ENCODE assay signal across 29 cellular contexts in genomic region chr9:38287420-38287985, GRCh38.
DNase-seq lines count a peak whose midpoint lies in the region; ATAC-seq lines count a peak whose summit lies in the region.
"Had no signal": no experiment of that assay in that cellular context is flagged by ENCODE, and none has a peak within 500 bp of the region (broad histone marks: within the 10 kb centered on the region; RNA-seq: fewer than 3 reads in every experiment).

No MANE protein-coding gene starts in this region.

- no peak overlapping the region for H3K4me3 Mint-ChIP-seq in activated T-helper 17 cell treated with anti-CD3 and anti-CD28 coated beads, Interleukin-2, amount 50 U/mL, for 72 hours
- H3K4me3 Mint-ChIP-seq: activated naive CD4-positive, alpha-beta T cell treated with anti-CD3 and anti-CD28 coated beads, Interleukin-2, amount 10 ng/mL, durations not matched to agents 7 days and 5 days; B cell; endodermal cell; natural killer cell treated with Interleukin-12 subunit alpha and Interleukin-12 subunit beta and Interleukin-15 and Interleukin-18, amount 100 ng/mL, for 72 hours had no signal

- H3K36me3 Mint-ChIP-seq in activated T-helper 17 cell treated with anti-CD3 and anti-CD28 coated beads, Interleukin-2, amount 50 U/mL, for 72 hours (ENCODE audit: low read depth), result no peaks in the 10 kb centered on the region
- H3K36me3 Mint-ChIP-seq: activated naive CD4-positive, alpha-beta T cell treated with anti-CD3 and anti-CD28 coated beads, Interleukin-2, amount 10 ng/mL, durations not matched to agents 7 days and 5 days; CD8-positive, alpha-beta memory T cell; natural killer cell treated with Interleukin-12 subunit alpha and Interleukin-12 subunit beta and Interleukin-15 and Interleukin-18, amount 100 ng/mL, for 72 hours had no signal

- H3K4me1 Mint-ChIP-seq in activated T-helper 17 cell treated with anti-CD3 and anti-CD28 coated beads, Interleukin-2, amount 50 U/mL, for 72 hours, result no peaks in the 10 kb centered on the region
- H3K4me1 Mint-ChIP-seq: activated naive CD4-positive, alpha-beta T cell treated with anti-CD3 and anti-CD28 coated beads, Interleukin-2, amount 10 ng/mL, durations not matched to agents 7 days and 5 days; B cell; CD8-positive, alpha-beta memory T cell had no signal

- no peaks in the 10 kb centered on the region for H3K27me3 Mint-ChIP-seq in activated T-helper 17 cell treated with anti-CD3 and anti-CD28 coated beads, Interleukin-2, amount 50 U/mL, for 72 hours
- H3K27me3 Mint-ChIP-seq: natural killer cell treated with Interleukin-12 subunit alpha and Interleukin-12 subunit beta and Interleukin-15 and Interleukin-18, amount 100 ng/mL, for 72 hours had no signal

- H3K27ac Mint-ChIP-seq in activated T-helper 17 cell treated with anti-CD3 and anti-CD28 coated beads, Interleukin-2, amount 50 U/mL, for 72 hours, result no peak overlapping the region
- H3K27ac Mint-ChIP-seq: activated naive CD4-positive, alpha-beta T cell treated with anti-CD3 and anti-CD28 coated beads, Interleukin-2, amount 10 ng/mL, durations not matched to agents 7 days and 5 days; B cell; CD8-positive, alpha-beta memory T cell; endodermal cell; natural killer cell treated with Interleukin-12 subunit alpha and Interleukin-12 subunit beta and Interleukin-15 and Interleukin-18, amount 100 ng/mL, for 72 hours had no signal

- in situ Hi-C loops in ACHN (cut with HindIII; ENCODE audit: low pct_ligation_motif_present, low pct_unique_long_range_greater_than_20kb, low sequenced_read_pairs), result no loop called here

- no peaks in the 10 kb centered on the region for H3K9me3 Mint-ChIP-seq in activated T-helper 17 cell treated with anti-CD3 and anti-CD28 coated beads, Interleukin-2, amount 50 U/mL, for 72 hours
- H3K9me3 Mint-ChIP-seq: activated naive CD4-positive, alpha-beta T cell treated with anti-CD3 and anti-CD28 coated beads, Interleukin-2, amount 10 ng/mL, durations not matched to agents 7 days and 5 days; CD8-positive, alpha-beta memory T cell; natural killer cell treated with Interleukin-12 subunit alpha and Interleukin-12 subunit beta and Interleukin-15 and Interleukin-18, amount 100 ng/mL, for 72 hours had no signal

- DNase-seq in ACHN (peak; percentile 1), islet precursor cell (peak; percentile 66), COR-L47 (lab: John Stamatoyannopoulos, UW) (no peak), NCI-H1930 (lab: John Stamatoyannopoulos, UW) (no peak), GM03348 (ENCODE audit: low spot score) (no peak)
- DNase-seq: activated CD4-positive, alpha-beta T cell treated with anti-CD3 and anti-CD28 coated beads, Interleukin-2, amount 50 U/mL, for 4 hours; activated CD4-positive, CD25-positive, alpha-beta regulatory T cell; activated CD8-positive, alpha-beta memory T cell treated with anti-CD3 and anti-CD28 coated beads, Interleukin-2, amount 50 U/mL, for 48 hours; activated naive CD4-positive, alpha-beta T cell treated with anti-CD3 and anti-CD28 coated beads, Interleukin-2, amount 10 ng/mL, durations not matched to agents 7 days and 5 days; adrenal gland; CD8-positive, alpha-beta memory T cell; dermis blood vessel endothelial cell; DMS153; endodermal cell; H7; KG1; mucosa of descending colon; NCI-H1417 treated with DMSO at 0.1 percent for 48 hours; NCI-H2081 treated with DMSO at 0.1 percent for 48 hours; NCI-H774; occipital lobe; psoas muscle; stimulated activated CD4-positive, alpha-beta T cell treated with anti-CD3 and anti-CD28 coated beads, Interleukin-4, amount 100 ng/mL, for 1 hour; transverse colon had no signal

- ATAC-seq in GM18868 (IDR thresholded peaks at IDR 0.05; ENCODE audit: unreplicated experiment), result peak; percentile 71
- ATAC-seq in activated T-helper 17 cell treated with anti-CD3 and anti-CD28 coated beads, Interleukin-2, amount 50 U/mL, for 72 hours (replicated peaks), result peak; percentile 54
- no peak for ATAC-seq in GM21367 (IDR thresholded peaks at IDR 0.05; ENCODE audit: unreplicated experiment)
- ATAC-seq: mucosa of descending colon, psoas muscle had no signal

Comparison
In these comparisons a context has a peak if more than half of its experiments do, and no peak if none do; other contexts are left out.
1. DNase-seq: peak in ACHN (single experiment) and islet precursor cell (single experiment); none in COR-L47 (single experiment), NCI-H1930 (0 of 2) and GM03348 (single experiment).